Comparison of ENCODE assay signal across 9 cellular contexts in the genomic region with DNA sequence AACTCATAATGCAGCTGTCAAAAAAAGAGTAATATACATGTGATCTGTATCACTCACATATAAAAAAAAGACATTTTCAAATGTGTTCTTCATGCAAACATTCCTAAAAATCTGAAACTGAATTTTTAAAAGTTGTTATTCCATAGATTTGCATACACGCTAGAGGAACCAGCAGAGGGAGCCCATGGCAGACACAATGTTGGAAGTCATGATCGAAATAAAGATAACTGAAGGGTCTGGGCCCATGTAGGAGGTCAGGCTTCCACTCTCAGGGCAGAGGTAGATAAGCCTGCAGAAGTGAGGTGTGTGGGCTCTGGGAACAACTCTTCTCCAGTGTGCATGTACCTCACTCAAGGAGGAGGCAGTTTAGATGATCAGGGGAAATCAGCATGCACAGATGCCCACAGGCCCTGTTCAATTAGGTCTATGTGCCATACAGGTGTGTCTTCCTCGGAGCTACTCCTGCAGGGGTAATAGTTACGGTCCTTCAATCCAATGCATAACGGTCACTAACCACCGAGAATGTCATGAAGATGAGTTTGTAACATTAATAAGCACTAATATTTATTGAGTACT.
DNase-seq lines count a peak whose midpoint lies in the region; ATAC-seq and TF ChIP-seq lines count a peak whose summit lies in the region.
"Had no signal": no experiment of that assay in that cellular context is flagged by ENCODE, and none has a peak within 500 bp of the region (broad histone marks: within the 10 kb centered on the region; RNA-seq: fewer than 3 reads in every experiment).

No MANE protein-coding gene starts in this region.

- no peak overlapping the region for H3K4me2 ChIP-seq in parathyroid adenoma (ENCODE audit: low read length)

- no peaks in the 10 kb centered on the region for H3K9me3 ChIP-seq in parathyroid adenoma (ENCODE audit: control insufficient read depth, low read length)
- no peaks in the 10 kb centered on the region for H3K9me3 ChIP-seq in CD4-positive, alpha-beta T cell (ENCODE audit: control insufficient read depth, low read length)

- TF ChIP-seq CTCF in BJ (IDR thresholded peaks at IDR 0.05; ENCODE audit: insufficient read depth, low read depth, low read length) (peak; percentile 64), fibroblast of villous mesenchyme (IDR thresholded peaks at IDR 0.05; ENCODE audit: insufficient read depth, low read depth, low read length) (peak; percentile 67), parathyroid adenoma (IDR thresholded peaks at IDR 0.05) (peak; percentile 76)
- TF ChIP-seq CTCF in CD4-positive, alpha-beta T cell (IDR thresholded peaks at IDR 0.05): no peak

- no peak overlapping the region for H3K4me3 Mint-ChIP-seq in naive thymus-derived CD8-positive, alpha-beta T cell
- H3K4me3 Mint-ChIP-seq in CD4-positive, alpha-beta T cell: no peak overlapping the region

- DNase-seq in BJ (ENCODE audit: low read depth) (no peak), HCEC 1CT (peak; percentile 6), SK-N-DZ (ENCODE audit: low spot score) (peak; percentile 51), fibroblast of villous mesenchyme (ENCODE audit: low read depth) (peak; percentile 41)
- no peak for DNase-seq in naive thymus-derived CD8-positive, alpha-beta T cell
- DNase-seq in CD4-positive, alpha-beta T cell: no peak

- no peak overlapping the region for H3K27ac ChIP-seq in parathyroid adenoma
- H3K27ac ChIP-seq in CD4-positive, alpha-beta T cell (ENCODE audit: low read depth, low read length): no peak overlapping the region
- H3K27ac ChIP-seq: HL-60 had no signal

- H3K9me3 Mint-ChIP-seq in naive thymus-derived CD8-positive, alpha-beta T cell: peaks cover 0 to 6% (median 0%) of the 10 kb centered on the region in 9 donors
- H3K9me3 Mint-ChIP-seq in CD4-positive, alpha-beta T cell: no peaks in the 10 kb centered on the region

- H3K27ac Mint-ChIP-seq in naive thymus-derived CD8-positive, alpha-beta T cell: no peak overlapping the region
- no peak overlapping the region for H3K27ac Mint-ChIP-seq in CD4-positive, alpha-beta T cell

- no peaks in the 10 kb centered on the region for H3K27me3 ChIP-seq in BJ (ENCODE audit: control insufficient read depth, insufficient read depth, low read length)
- no peaks in the 10 kb centered on the region for H3K27me3 ChIP-seq in parathyroid adenoma (ENCODE audit: control insufficient read depth, insufficient read depth, low read length)
- H3K27me3 ChIP-seq in CD4-positive, alpha-beta T cell (ENCODE audit: control insufficient read depth, insufficient read depth, low read length): peaks cover 24% of the 10 kb centered on the region

- CTCF ChIA-PET in BJ (lab: Yijun Ruan, JAX): interaction anchor here (0.9 kb wide), 1 partner anchor 18 kb away, joined by 3 read pairs; no protein-coding TSS in a partner anchor
- CTCF ChIA-PET in CD4-positive, alpha-beta T cell (lab: Charles Lee): no interaction called here

- H3K36me3 Mint-ChIP-seq in naive thymus-derived CD8-positive, alpha-beta T cell: peaks cover 0 to 7% (median 0%) of the 10 kb centered on the region in 3 donors
- H3K36me3 Mint-ChIP-seq in CD4-positive, alpha-beta T cell (ENCODE audit: low read depth): no peaks in the 10 kb centered on the region

- H3K36me3 ChIP-seq in BJ (ENCODE audit: control insufficient read depth, insufficient read depth, low read length) (no peaks in the 10 kb centered on the region), parathyroid adenoma (ENCODE audit: control insufficient read depth, insufficient read depth, low read length) (no peaks in the 10 kb centered on the region)

- intact Hi-C loops in CD4-positive, alpha-beta T cell (cut with DNase I, micrococcal nuclease): no loop called here

- POLR2A ChIA-PET in BJ (lab: Charles Lee): no interaction called here
- POLR2A ChIA-PET in naive thymus-derived CD8-positive, alpha-beta T cell (lab: Charles Lee): no interaction called here
- POLR2A ChIA-PET in CD4-positive, alpha-beta T cell (lab: Charles Lee): no interaction called here

- H3K4me3 ChIP-seq in BJ (ENCODE audit: low read depth, low read length): no peak overlapping the region
- no peak overlapping the region for H3K4me3 ChIP-seq in fibroblast of villous mesenchyme (ENCODE audit: low read depth, low read length)
- no peak overlapping the region for H3K4me3 ChIP-seq in parathyroid adenoma (ENCODE audit: low read depth, low read length)

- H3K9ac ChIP-seq in parathyroid adenoma: no peak overlapping the region

- H3K4me1 ChIP-seq in parathyroid adenoma: no peaks in the 10 kb centered on the region

- ATAC-seq in GM19324 (IDR thresholded peaks at IDR 0.05; ENCODE audit: low FRiP score, unreplicated experiment): no peak
- no peak for ATAC-seq in naive thymus-derived CD8-positive, alpha-beta T cell
- no peak for ATAC-seq in CD4-positive, alpha-beta T cell (ENCODE audit: poor library complexity)

- peaks cover 12 to 24% (median 19%) of the 10 kb centered on the region in 5 donors for H3K27me3 Mint-ChIP-seq in naive thymus-derived CD8-positive, alpha-beta T cell
- H3K27me3 Mint-ChIP-seq in CD4-positive, alpha-beta T cell: peaks cover 52% of the 10 kb centered on the region

- no peaks in the 10 kb centered on the region for H3K4me1 Mint-ChIP-seq in naive thymus-derived CD8-positive, alpha-beta T cell
- H3K4me1 Mint-ChIP-seq in CD4-positive, alpha-beta T cell (ENCODE audit: low read depth): no peaks in the 10 kb centered on the region

- no peak overlapping the region for H2AFZ ChIP-seq in parathyroid adenoma

- H3K79me2 ChIP-seq in parathyroid adenoma: peaks cover 3% of the 10 kb centered on the region

Comparison
In these comparisons a context has a peak if more than half of its experiments do, and no peak if none do; other contexts are left out.
1. DNase-seq: peak in HCEC 1CT (single experiment), SK-N-DZ (single experiment) and fibroblast of villous mesenchyme (single experiment); none in BJ (single experiment), naive thymus-derived CD8-positive, alpha-beta T cell (0 of 10) and CD4-positive, alpha-beta T cell (0 of 10).